Comparison of ENCODE assay signal across 8 cellular contexts in the genomic region with DNA sequence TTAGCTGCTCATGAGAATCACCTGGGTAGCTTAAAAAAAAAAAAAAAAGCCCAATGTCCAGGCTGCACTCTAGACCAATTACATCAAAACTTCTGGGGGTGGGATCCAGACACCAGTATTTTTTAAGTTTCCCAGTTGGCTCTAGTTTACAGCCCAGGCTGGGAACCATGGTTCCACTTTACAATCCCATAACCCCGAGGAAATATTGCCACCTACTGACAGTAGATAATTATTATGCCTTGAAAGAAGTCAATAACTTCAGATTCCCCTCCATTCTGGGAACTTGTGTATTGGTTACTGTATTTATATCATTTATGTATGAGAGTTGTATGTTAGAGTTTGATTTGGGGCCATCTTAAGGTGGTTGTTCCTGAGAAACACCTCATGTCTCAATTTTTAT.
DNase-seq lines count a peak whose midpoint lies in the region; ATAC-seq lines count a peak whose summit lies in the region.

No MANE protein-coding gene starts in this region.

- ATAC-seq in HG02973 (IDR thresholded peaks at IDR 0.05; ENCODE audit: unreplicated experiment) (no peak), GM18498 (IDR thresholded peaks at IDR 0.05; ENCODE audit: unreplicated experiment) (no peak)

- in situ Hi-C loops in SK-MEL-5 (cut with HindIII; ENCODE audit: low pct_unique_long_range_greater_than_20kb, low sequenced_read_pairs), result no loop called here

- DNase-seq in COLO829 (ENCODE audit: low spot score) (peak; percentile 64), HuH-7 (ENCODE audit: low spot score) (peak; percentile 44), SK-MEL-5 (ENCODE audit: low read depth, low spot score) (peak; percentile 71), foreskin melanocyte (peak; percentile 16)
- DNase-seq in activated CD4-positive, alpha-beta T cell treated with anti-CD3 and anti-CD28 coated beads for 4 hours, result no peak
- no peak for DNase-seq in stimulated activated CD4-positive, alpha-beta T cell treated with anti-CD3 and anti-CD28 coated beads, Interleukin-12 subunit alpha, Interleukin-12 subunit beta, amount 100 ng/mL, for 4 hours

Comparison
In these comparisons a context has a peak if more than half of its experiments do, and no peak if none do; other contexts are left out.
1. DNase-seq: peak in COLO829 (single experiment), HuH-7 (single experiment), SK-MEL-5 (single experiment) and foreskin melanocyte (single experiment); none in activated CD4-positive, alpha-beta T cell treated with anti-CD3 and anti-CD28 coated beads for 4 hours (0 of 2) and stimulated activated CD4-positive, alpha-beta T cell treated with anti-CD3 and anti-CD28 coated beads, Interleukin-12 subunit alpha, Interleukin-12 subunit beta, amount 100 ng/mL, for 4 hours (single experiment).